In the genomic region with DNA sequence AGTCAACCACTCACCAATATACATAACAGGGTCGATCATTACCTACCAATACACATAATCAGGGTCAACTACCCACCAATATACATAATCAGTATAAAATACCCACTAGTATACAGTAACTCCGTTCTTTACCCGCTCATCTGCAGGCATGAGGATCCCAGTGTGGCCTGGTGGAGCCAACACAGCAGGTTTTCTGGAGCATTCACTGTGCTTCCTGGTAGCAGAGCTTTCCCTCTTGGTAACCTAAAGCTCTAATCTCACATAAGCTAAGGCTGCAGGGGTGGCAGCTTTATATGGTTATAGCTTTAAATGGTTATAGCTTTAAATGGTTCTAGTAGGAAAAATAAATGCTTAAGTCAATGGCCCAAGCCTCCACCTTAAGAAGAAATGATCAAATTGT, we compare ENCODE assay signal across 21 cellular contexts. TPM values are rescaled to one million over a fixed set of nuclear protein-coding genes. Genes with fewer than 3 reads are reported as not detected.
DNase-seq lines count a peak whose midpoint lies in the region; ATAC-seq and TF ChIP-seq lines count a peak whose summit lies in the region.
"Had no signal": no experiment of that assay in that cellular context is flagged by ENCODE, and none has a peak within 500 bp of the region (broad histone marks: within the 10 kb centered on the region; RNA-seq: fewer than 3 reads in every experiment).

No MANE protein-coding gene starts in this region.

- intact Hi-C loops in A673 (cut with micrococcal nuclease; ENCODE audit: unreplicated experiment): no loop called here
- intact Hi-C loops in right lobe of liver (cut with DNase I): no loop called here

- ATAC-seq in left lobe of liver (no peak), right lobe of liver (no peak)

- CTCF ChIA-PET in A673 (lab: Charles Lee): no interaction called here

- POLR2A ChIA-PET in A673 (lab: Charles Lee; ENCODE audit: low non-redundant PET): no interaction called here

- BruUV-seq in A673 (replicated peaks; lab: Mats Ljungman, UMichigan): no TSS peak

- WGBS in right lobe of liver (ENCODE audit: insufficient coverage, low coverage, low lambda C conversion rate, missing lambda C conversion rate): 92% methylated on average over 3 of the region's 3 CpGs

- TF ChIP-seq CTCF in A673 (conservative IDR thresholded peaks at IDR 0.05; ENCODE audit: low read depth, low read length): no peak
- TF ChIP-seq CTCF in right lobe of liver (IDR thresholded peaks at IDR 0.05): no peak

- H3K4me3 ChIP-seq in A673 (ENCODE audit: low read depth, low read length, poor library complexity, severe bottlenecking) (no peak overlapping the region), right lobe of liver (no peak overlapping the region)

- TF ChIP-seq POLR2A in right lobe of liver (IDR thresholded peaks at IDR 0.05): no peak

- H3K36me3 ChIP-seq in A673 (ENCODE audit: insufficient read depth, low read length, poor library complexity, severe bottlenecking): no peaks in the 10 kb centered on the region
- H3K36me3 ChIP-seq in right lobe of liver: no peaks in the 10 kb centered on the region
- H3K36me3 ChIP-seq: BE2C had no signal

- DNase-seq in A673 (ENCODE audit: low spot score) (peak; percentile 18), CMK (ENCODE audit: low read depth) (peak; percentile 2), RPMI8226 (peak; percentile 46), left lobe of liver (ENCODE audit: low spot score) (peak; percentile 4), AG08395 (ENCODE audit: low spot score) (no peak), right lobe of liver (no peak)
- no peak for DNase-seq in stimulated activated CD4-positive, alpha-beta T cell treated with anti-CD3 and anti-CD28 coated beads, Interleukin-15, amount 100 ng/mL, for 24 hours
- DNase-seq: BE2C; Caco-2; CD4-positive, CD25-positive, alpha-beta regulatory T cell; DMS79; IMR-90; Karpas-422; NCI-H1092 treated with DMSO at 0.1 percent for 48 hours; NCI-H146; NCI-H2081; NCI-H774; T-helper 1 cell had no signal

- H3K27me3 ChIP-seq in A673 (replicated peaks; ENCODE audit: insufficient read depth, low read depth, low read length, poor library complexity): peaks cover 11% of the 10 kb centered on the region
- H3K27me3 ChIP-seq in right lobe of liver: no peaks in the 10 kb centered on the region
- H3K27me3 ChIP-seq: BE2C had no signal

- H3K4me1 ChIP-seq in A673 (ENCODE audit: insufficient read depth, low read length, poor library complexity, severe bottlenecking) (no peaks in the 10 kb centered on the region), right lobe of liver (no peaks in the 10 kb centered on the region)
- H3K4me1 ChIP-seq: BE2C, Caco-2 had no signal

- no peaks in the 10 kb centered on the region for H3K9me3 ChIP-seq in A673 (ENCODE audit: low read depth, low read length, poor library complexity, severe bottlenecking)
- H3K9me3 ChIP-seq in right lobe of liver: no peaks in the 10 kb centered on the region
- H3K9me3 ChIP-seq: BE2C, Caco-2 had no signal

- H3K27ac ChIP-seq in A673 (ENCODE audit: low read depth, low read length, poor library complexity, severe bottlenecking) (no peak overlapping the region), right lobe of liver (no peak overlapping the region)

RNA-seq across cellular contexts. Expression of a gene that starts 11.9 kb away (rescaled TPM):
- total RNA-seq in A673 (2021): not detected in 2 replicates
- total RNA-seq in left lobe of liver: not detected
- total RNA-seq in right lobe of liver: not detected
- total RNA-seq: Caco-2; CD4-positive, CD25-positive, alpha-beta regulatory T cell; H4; IMR-90; MCF 10A had no signal

RNA-seq across cellular contexts. Expression of a gene that starts 12.8 kb away (rescaled TPM):
- total RNA-seq in A673 (2021) (not detected in 2 replicates), left lobe of liver (not detected), right lobe of liver (not detected)
- total RNA-seq: Caco-2; CD4-positive, CD25-positive, alpha-beta regulatory T cell; H4; IMR-90; MCF 10A; NCI-H460 had no signal

RNA-seq across cellular contexts. Expression of a gene that starts 28.5 kb away (rescaled TPM):
- not detected in 2 replicates for total RNA-seq in A673 (2021)
- not detected for total RNA-seq in left lobe of liver
- not detected for total RNA-seq in right lobe of liver
- total RNA-seq: Caco-2; CD4-positive, CD25-positive, alpha-beta regulatory T cell; IMR-90; MCF 10A had no signal

RNA-seq across cellular contexts. Expression of a gene that starts 32.6 kb away (rescaled TPM):
- 83.2 and 88.8 TPM in 2 replicates for total RNA-seq in A673 (2021)
- 30.7 TPM for total RNA-seq in left lobe of liver
- total RNA-seq in right lobe of liver: 10 to 100 TPM; 24.7 to 56.8 (median 30.5) TPM

RNA-seq across cellular contexts. Expression of a gene that starts 53.5 kb away (rescaled TPM):
- total RNA-seq in A673 (2021) (7.4 and 9.6 TPM in 2 replicates), left lobe of liver (7.4 TPM), right lobe of liver (1 to 10 TPM; 5.1 to 9.0 (median 7.7) TPM)

Comparison
In these comparisons a context has a peak if more than half of its experiments do, and no peak if none do; other contexts are left out.
1. DNase-seq: peak in A673 (single experiment), CMK (single experiment), RPMI8226 (single experiment) and left lobe of liver (single experiment); none in AG08395 (single experiment), stimulated activated CD4-positive, alpha-beta T cell treated with anti-CD3 and anti-CD28 coated beads, Interleukin-15, amount 100 ng/mL, for 24 hours (single experiment) and right lobe of liver (0 of 3).